ENCODE assay signal across 1 cellular context in genomic region chr14:94543450-94544123, GRCh38.
A peak's percentile ranks its signal among the peaks of the same experiment; 100 is the strongest.
TF ChIP-seq lines count a peak whose summit lies in the region.

No MANE protein-coding gene starts in this region.

TF ChIP-seq in HepG2, 621 proteins besides CTCF, POLR2A, EP300 and RAD21 (continued from another document and continues in another):
- TF ChIP-seq CREB3 (CRISPR knock-in tag; IDR thresholded peaks at IDR 0.05) (no peak), PRMT3 (CRISPR knock-in tag; IDR thresholded peaks at IDR 0.05; ENCODE audit: borderline replicate concordance, low read depth) (no peak), SMAD3 (CRISPR knock-in tag; IDR thresholded peaks at IDR 0.05) (no peak), ELF1 (CRISPR knock-in tag; IDR thresholded peaks at IDR 0.05) (no peak), ZNF672 (CRISPR knock-in tag; IDR thresholded peaks at IDR 0.05) (no peak), ZNF800 (CRISPR knock-in tag; IDR thresholded peaks at IDR 0.05) (no peak), CSRNP1 (CRISPR knock-in tag; IDR thresholded peaks at IDR 0.05) (no peak), TFE3 (CRISPR knock-in tag; IDR thresholded peaks at IDR 0.05) (no peak), ZNF142 (CRISPR knock-in tag; IDR thresholded peaks at IDR 0.05) (no peak), RFX5 (IDR thresholded peaks at IDR 0.05; ENCODE audit: low read depth, low read length) (no peak), E2F1 (CRISPR knock-in tag; IDR thresholded peaks at IDR 0.05) (no peak), KMT2B (CRISPR knock-in tag; IDR thresholded peaks at IDR 0.05) (no peak), ZFP82 (CRISPR knock-in tag; IDR thresholded peaks at IDR 0.05; ENCODE audit: borderline replicate concordance) (no peak), MAF1 (CRISPR knock-in tag; IDR thresholded peaks at IDR 0.05; ENCODE audit: borderline replicate concordance) (no peak), ZNF792 (CRISPR knock-in tag; IDR thresholded peaks at IDR 0.05) (no peak), ARNT (IDR thresholded peaks at IDR 0.05) (no peak), NCOR1 (IDR thresholded peaks at IDR 0.05; ENCODE audit: borderline replicate concordance, low read length) (no peak), ATM (IDR thresholded peaks at IDR 0.05; ENCODE audit: borderline replicate concordance) (no peak), RXRA (CRISPR knock-in tag; IDR thresholded peaks at IDR 0.05) (no peak; the same call in 1 of the 2 replicates), ZBTB4 (CRISPR knock-in tag; IDR thresholded peaks at IDR 0.05; ENCODE audit: borderline replicate concordance) (no peak), ZNF678 (CRISPR knock-in tag; IDR thresholded peaks at IDR 0.05) (no peak), KDM2A (CRISPR knock-in tag; IDR thresholded peaks at IDR 0.05; ENCODE audit: borderline replicate concordance, low read depth) (0 out of 2 replicates have a peak, but pooled peaks have one; percentile 28), ZNF225 (CRISPR knock-in tag; IDR thresholded peaks at IDR 0.05) (no peak), AHR (CRISPR knock-in tag; IDR thresholded peaks at IDR 0.05) (no peak), HOMEZ (CRISPR knock-in tag; IDR thresholded peaks at IDR 0.05; ENCODE audit: low read depth) (no peak), CENPX (CRISPR knock-in tag; IDR thresholded peaks at IDR 0.05) (no peak), CEBPB (IDR thresholded peaks at IDR 0.05; ENCODE audit: borderline replicate concordance, low read depth, low read length) (no peak), ZKSCAN5 (CRISPR knock-in tag; IDR thresholded peaks at IDR 0.05) (no peak), DNMT1 (CRISPR knock-in tag; IDR thresholded peaks at IDR 0.05) (no peak), ZNF12 (CRISPR knock-in tag; IDR thresholded peaks at IDR 0.05) (no peak), ZNF781 (CRISPR knock-in tag; IDR thresholded peaks at IDR 0.05; ENCODE audit: borderline replicate concordance, not compliant biosample characterization) (no peak), IKZF1 (IDR thresholded peaks at IDR 0.05) (no peak), NR3C1 (CRISPR knock-in tag; IDR thresholded peaks at IDR 0.05) (no peak), NCOA5 (CRISPR knock-in tag; IDR thresholded peaks at IDR 0.05) (no peak), ATF6 (CRISPR knock-in tag; conservative IDR thresholded peaks at IDR 0.05) (no peak), ZNF597 (CRISPR knock-in tag; IDR thresholded peaks at IDR 0.05) (no peak), SMYD3 (CRISPR knock-in tag; IDR thresholded peaks at IDR 0.05) (no peak), TEAD3 (CRISPR knock-in tag; optimal IDR thresholded peaks at IDR 0.05; ENCODE audit: borderline replicate concordance) (peak; percentile 53)
